ENCODE assay signal across 14 cellular contexts in genomic region chr16:11955713-11956123, GRCh38. TPM values are rescaled to one million over a fixed set of nuclear protein-coding genes. Genes with fewer than 3 reads are reported as not detected.
A peak's percentile ranks its signal among the peaks of the same experiment; 100 is the strongest.
DNase-seq lines count a peak whose midpoint lies in the region; ATAC-seq lines count a peak whose summit lies in the region.
"Had no signal": no experiment of that assay in that cellular context is flagged by ENCODE, and none has a peak within 500 bp of the region (broad histone marks: within the 10 kb centered on the region; RNA-seq: fewer than 3 reads in every experiment).

No MANE protein-coding gene starts in this region.

- no peak overlapping the region for H3K4me3 ChIP-seq in SJSA1

- peak overlapping the region; percentile 18; the same call in 1 of the 2 replicates for H3K27ac ChIP-seq in SJSA1

- H3K36me3 ChIP-seq in SJSA1 = no peaks in the 10 kb centered on the region

- H3K4me1 ChIP-seq in SJSA1 (replicated peaks) = peaks cover 5% of the 10 kb centered on the region

- no peaks in the 10 kb centered on the region for H3K27me3 ChIP-seq in SJSA1 (replicated peaks)

- intact Hi-C loops in posterior vena cava (cut with DNase I) = no loop called here

- no peaks in the 10 kb centered on the region for H3K9me3 ChIP-seq in SJSA1 (replicated peaks)

- DNase-seq in GM03348 (ENCODE audit: low spot score) = peak; percentile 90
- peak; percentile 53 to 75 for DNase-seq in SJSA1 (ENCODE audit: low read depth in 1 of 2, low spot score in 2 of 2)
- peak; percentile 97 for DNase-seq in fibroblast of gingiva (ENCODE audit: low read depth)
- peak; percentile 64 for DNase-seq in posterior vena cava (ENCODE audit: low spot score)
- DNase-seq in hypothalamus (lab: John Stamatoyannopoulos, UW) = no peak
- DNase-seq in activated naive CD4-positive, alpha-beta T cell treated with Interleukin-2 at 50 U/mL for 16 hours = no peak
- no peak for DNase-seq in T-helper 1 cell
- DNase-seq: activated CD4-positive, alpha-beta T cell treated with anti-CD3 and anti-CD28 coated beads for 4 hours; NCI-H1105 treated with DMSO at 0.1 percent for 48 hours; SHP77; stimulated activated CD4-positive, alpha-beta T cell treated with anti-CD3 and anti-CD28 coated beads, Interleukin-12 subunit alpha, Interleukin-12 subunit beta, amount 100 ng/mL, for 4 hours had no signal

- no peak for ATAC-seq in HG02870 (IDR thresholded peaks at IDR 0.05; ENCODE audit: unreplicated experiment)
- ATAC-seq: stimulated activated memory B cell treated with anti-CD40 and anti-IgM and Interleukin-4, amounts not matched to agents 10 μg/mL and 1 μg/mL and 100 μg/mL, for 72 hours had no signal

RNA-seq across cellular contexts. Expression of gene TNFRSF17, which starts 9.3 kb away (rescaled TPM):
- total RNA-seq in SJSA1 (2014; rRNA removed; shearing (Covaris generic)) = not detected in 2 replicates
- total RNA-seq in posterior vena cava = not detected
- total RNA-seq: epithelial cell of proximal tubule had no signal

RNA-seq across cellular contexts. Expression of gene NPIPB2, which starts 13.9 kb away (rescaled TPM):
- 0.53 TPM in 1 of 2 replicates, not detected in the other for total RNA-seq in SJSA1 (2014; rRNA removed; shearing (Covaris generic))
- 10 to 100 TPM in 1 of 2 donors, 1 to 10 TPM in 1; 5.1 to 10.3 TPM for total RNA-seq in posterior vena cava
- total RNA-seq: epithelial cell of proximal tubule had no signal

RNA-seq across cellular contexts. Expression of gene SNX29, which starts 20.8 kb away (rescaled TPM):
- 3.3 and 5.6 TPM in 2 replicates for total RNA-seq in SJSA1 (2014; rRNA removed; shearing (Covaris generic))
- total RNA-seq in posterior vena cava = 10 to 100 TPM; 39.7 to 46.3 TPM

RNA-seq across cellular contexts. Expression of gene GSPT1, which starts 40.0 kb away (rescaled TPM):
- total RNA-seq in SJSA1 (2014; rRNA removed; shearing (Covaris generic)) = 100 and 108 TPM in 2 replicates
- total RNA-seq in posterior vena cava = 10 to 100 TPM; 76.2 to 77.2 TPM

Comparison
In these comparisons a context has a peak if more than half of its experiments do, and no peak if none do; other contexts are left out.
1. DNase-seq: peak in GM03348 (single experiment), SJSA1 (2 of 2), fibroblast of gingiva (single experiment) and posterior vena cava (single experiment); none in hypothalamus (0 of 51), activated naive CD4-positive, alpha-beta T cell treated with Interleukin-2 at 50 U/mL for 16 hours (single experiment) and T-helper 1 cell (0 of 5).